Comparison of ENCODE assay signal across 19 cellular contexts in the genomic region with DNA sequence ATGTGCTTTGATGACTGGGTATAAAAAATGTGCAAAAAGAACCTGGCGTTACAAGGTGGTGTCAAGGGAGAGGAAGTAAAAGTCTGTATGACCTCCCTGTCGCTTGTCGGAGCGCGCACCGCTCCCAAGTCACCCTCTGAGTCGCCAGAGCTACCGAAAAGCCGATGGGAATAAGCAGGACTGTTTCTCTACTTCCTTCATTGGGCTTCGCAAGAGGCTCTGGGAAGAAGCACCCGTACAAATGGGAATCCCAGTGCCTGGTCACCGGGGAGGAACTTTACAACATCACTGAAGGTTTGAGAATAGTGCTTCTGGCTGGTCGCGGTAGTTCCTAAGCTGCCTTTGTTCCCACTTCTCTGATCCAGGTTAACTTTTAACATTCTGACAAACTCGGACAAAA. TPM values are rescaled to one million over a fixed set of nuclear protein-coding genes. Genes with fewer than 3 reads are reported as not detected.
DNase-seq lines count a peak whose midpoint lies in the region; ATAC-seq and TF ChIP-seq lines count a peak whose summit lies in the region.
"Had no signal": no experiment of that assay in that cellular context is flagged by ENCODE, and none has a peak within 500 bp of the region (broad histone marks: within the 10 kb centered on the region; RNA-seq: fewer than 3 reads in every experiment).

No MANE protein-coding gene starts in this region.

- H3K36me3 Mint-ChIP-seq in activated CD8-positive, alpha-beta memory T cell treated with anti-CD3 and anti-CD28 coated beads, Interleukin-2, amount 10 ng/mL, durations not matched to agents 7 days and 5 days, result peaks cover 2% of the 10 kb centered on the region
- peaks cover 6% of the 10 kb centered on the region for H3K36me3 Mint-ChIP-seq in activated T-helper 1 cell treated with anti-CD3 and anti-CD28 coated beads, Interleukin-12 subunit alpha, Interleukin-12 subunit beta, Interleukin-2, Interleukin-4 antibody, amounts not matched to agents 30 ng/mL and 10 ng/mL and 1 ng/mL, durations not matched to agents 14 hours and 24 hours and 36 hours (ENCODE audit: low read depth)

- peaks cover 95% of the 10 kb centered on the region for H3K27me3 Mint-ChIP-seq in activated CD8-positive, alpha-beta memory T cell treated with anti-CD3 and anti-CD28 coated beads, Interleukin-2, amount 10 ng/mL, durations not matched to agents 7 days and 5 days
- H3K27me3 Mint-ChIP-seq in activated T-helper 1 cell treated with anti-CD3 and anti-CD28 coated beads, Interleukin-12 subunit alpha, Interleukin-12 subunit beta, Interleukin-2, Interleukin-4 antibody, amounts not matched to agents 30 ng/mL and 10 ng/mL and 1 ng/mL, durations not matched to agents 14 hours and 24 hours and 36 hours (ENCODE audit: insufficient read depth), result peaks cover 86% of the 10 kb centered on the region

- H3K27ac Mint-ChIP-seq in activated CD8-positive, alpha-beta memory T cell treated with anti-CD3 and anti-CD28 coated beads, Interleukin-2, amount 10 ng/mL, durations not matched to agents 7 days and 5 days, result peak overlapping the region; percentile 50
- H3K27ac Mint-ChIP-seq in activated T-helper 1 cell treated with anti-CD3 and anti-CD28 coated beads, Interleukin-12 subunit alpha, Interleukin-12 subunit beta, Interleukin-2, Interleukin-4 antibody, amounts not matched to agents 30 ng/mL and 10 ng/mL and 1 ng/mL, durations not matched to agents 14 hours and 24 hours and 36 hours, result peak overlapping the region; percentile 61

- DNase-seq in activated CD8-positive, alpha-beta memory T cell treated with anti-CD3 and anti-CD28 coated beads, Interleukin-2, amount 10 ng/mL, durations not matched to agents 7 days and 5 days, result no peak
- no peak for DNase-seq in activated CD8-positive, alpha-beta memory T cell treated with anti-CD3 and anti-CD28 coated beads, Interleukin-2, amount 50 U/mL, for 48 hours
- no peak for DNase-seq in activated T-helper 1 cell treated with anti-CD3 and anti-CD28 coated beads, Interleukin-12 subunit alpha, Interleukin-12 subunit beta, Interleukin-2, Interleukin-4 antibody, amounts not matched to agents 30 ng/mL and 10 ng/mL and 1 ng/mL, durations not matched to agents 14 hours and 24 hours and 36 hours (ENCODE audit: low spot score)
- peak in 1 of 3 donors; percentile 52 for DNase-seq in mucosa of descending colon
- DNase-seq in NCI-H2029 treated with DMSO at 0.1 percent for 48 hours (lab: John Stamatoyannopoulos, UW), result no peak
- DNase-seq in DMS153 (lab: John Stamatoyannopoulos, UW), result no peak
- DNase-seq: activated CD4-positive, CD25-positive, alpha-beta regulatory T cell treated with anti-CD3 and anti-CD28 coated beads, Interleukin-2, amount 50 U/mL, for 72 hours; activated gamma-delta T cell; effector CD8-positive, alpha-beta T cell; GOT3; left cardiac atrium; NCI-H2029; NCI-H524 treated with DMSO at 0.1 percent for 48 hours; PC-9; upper lobe of left lung had no signal

- peaks cover 36% of the 10 kb centered on the region for H3K4me1 Mint-ChIP-seq in activated CD8-positive, alpha-beta memory T cell treated with anti-CD3 and anti-CD28 coated beads, Interleukin-2, amount 10 ng/mL, durations not matched to agents 7 days and 5 days
- peaks cover 27% of the 10 kb centered on the region for H3K4me1 Mint-ChIP-seq in activated T-helper 1 cell treated with anti-CD3 and anti-CD28 coated beads, Interleukin-12 subunit alpha, Interleukin-12 subunit beta, Interleukin-2, Interleukin-4 antibody, amounts not matched to agents 30 ng/mL and 10 ng/mL and 1 ng/mL, durations not matched to agents 14 hours and 24 hours and 36 hours (ENCODE audit: low read depth)

- no peaks in the 10 kb centered on the region for H3K36me3 ChIP-seq in mucosa of descending colon (ENCODE audit: low read depth)
- H3K36me3 ChIP-seq in subcutaneous abdominal adipose tissue (ENCODE audit: control insufficient read depth in 5 of 5, insufficient read depth in 5 of 5, low read length in 5 of 5), result no peaks in the 10 kb centered on the region
- H3K36me3 ChIP-seq: upper lobe of left lung had no signal

- CTCF ChIA-PET in activated CD8-positive, alpha-beta memory T cell treated with anti-CD3 and anti-CD28 coated beads, Interleukin-2, amount 10 ng/mL, durations not matched to agents 7 days and 5 days (lab: Charles Lee), result no interaction called here

- H3K4me3 Mint-ChIP-seq in activated CD8-positive, alpha-beta memory T cell treated with anti-CD3 and anti-CD28 coated beads, Interleukin-2, amount 10 ng/mL, durations not matched to agents 7 days and 5 days, result no peak overlapping the region
- H3K4me3 Mint-ChIP-seq in activated T-helper 1 cell treated with anti-CD3 and anti-CD28 coated beads, Interleukin-12 subunit alpha, Interleukin-12 subunit beta, Interleukin-2, Interleukin-4 antibody, amounts not matched to agents 30 ng/mL and 10 ng/mL and 1 ng/mL, durations not matched to agents 14 hours and 24 hours and 36 hours, result peak overlapping the region; percentile 83

- intact Hi-C loops in activated T-helper 1 cell treated with anti-CD3 and anti-CD28 coated beads, Interleukin-12 subunit alpha, Interleukin-12 subunit beta, Interleukin-2, Interleukin-4 antibody, amounts not matched to agents 30 ng/mL and 10 ng/mL and 1 ng/mL, durations not matched to agents 14 hours and 24 hours and 36 hours (cut with micrococcal nuclease), result loop anchor here (1.0 kb wide), 1 partner anchor 78 kb away; no protein-coding TSS in a partner anchor
- intact Hi-C loops in mucosa of descending colon (cut with DNase I, micrococcal nuclease), result no loop called here

- no peak overlapping the region for H3K9ac ChIP-seq in subcutaneous abdominal adipose tissue (ENCODE audit: low read length in 5 of 5)

- H3K27me3 ChIP-seq in subcutaneous abdominal adipose tissue (ENCODE audit: control insufficient read depth in 5 of 5, insufficient read depth in 4 of 5, low read length in 5 of 5), result peaks cover 0 to 44% (median 38%) of the 10 kb centered on the region in 5 donors
- H3K27me3 ChIP-seq: hepatocyte had no signal

- peak overlapping the region; percentile 19 for H3K27ac ChIP-seq in subcutaneous abdominal adipose tissue (ENCODE audit: low read depth, low read length)
- H3K27ac ChIP-seq: hepatocyte, PC-9, upper lobe of left lung had no signal

- no peaks in the 10 kb centered on the region for H3K9me3 ChIP-seq in mucosa of descending colon
- H3K9me3 ChIP-seq in subcutaneous abdominal adipose tissue (ENCODE audit: control insufficient read depth in 5 of 5, low read length in 5 of 5), result no peaks in the 10 kb centered on the region
- H3K9me3 ChIP-seq: upper lobe of left lung had no signal

- H3K9me3 Mint-ChIP-seq in activated CD8-positive, alpha-beta memory T cell treated with anti-CD3 and anti-CD28 coated beads, Interleukin-2, amount 10 ng/mL, durations not matched to agents 7 days and 5 days (ENCODE audit: low read depth), result no peaks in the 10 kb centered on the region
- H3K9me3 Mint-ChIP-seq in activated T-helper 1 cell treated with anti-CD3 and anti-CD28 coated beads, Interleukin-12 subunit alpha, Interleukin-12 subunit beta, Interleukin-2, Interleukin-4 antibody, amounts not matched to agents 30 ng/mL and 10 ng/mL and 1 ng/mL, durations not matched to agents 14 hours and 24 hours and 36 hours, result no peaks in the 10 kb centered on the region

- TF ChIP-seq CTCF in mucosa of descending colon (IDR thresholded peaks at IDR 0.05), result no peak

- ATAC-seq in activated CD8-positive, alpha-beta memory T cell treated with anti-CD3 and anti-CD28 coated beads, Interleukin-2, amount 10 ng/mL, durations not matched to agents 7 days and 5 days, result no peak
- ATAC-seq in mucosa of descending colon (peak; percentile 3), GM21515 (IDR thresholded peaks at IDR 0.05; ENCODE audit: unreplicated experiment) (no peak)
- ATAC-seq: left cardiac atrium had no signal

- H3K4me3 ChIP-seq in mucosa of descending colon (no peak overlapping the region), subcutaneous abdominal adipose tissue (ENCODE audit: low read depth in 1 of 5, low read length in 5 of 5) (peak overlapping the region in 2 of 5 donors; percentile 22 to 77)
- H3K4me3 ChIP-seq: hepatocyte had no signal

- H3K4me1 ChIP-seq in mucosa of descending colon (ENCODE audit: low read depth), result peaks cover 42% of the 10 kb centered on the region
- H3K4me1 ChIP-seq in subcutaneous abdominal adipose tissue (ENCODE audit: control insufficient read depth in 5 of 5, insufficient read depth in 5 of 5, low read length in 5 of 5), result peaks cover 21 to 91% (median 78%) of the 10 kb centered on the region in 5 donors

RNA-seq across cellular contexts. Expression of a gene that starts 1.3 kb away (rescaled TPM):
- not detected for total RNA-seq in activated CD8-positive, alpha-beta memory T cell treated with anti-CD3 and anti-CD28 coated beads, Interleukin-2, amount 10 ng/mL, durations not matched to agents 7 days and 5 days
- 1.2 and 1.5 TPM in 2 replicates for total RNA-seq in activated T-helper 1 cell treated with anti-CD3 and anti-CD28 coated beads, Interleukin-12 subunit alpha, Interleukin-12 subunit beta, Interleukin-2, Interleukin-4 antibody, amounts not matched to agents 30 ng/mL and 10 ng/mL and 1 ng/mL, durations not matched to agents 14 hours and 24 hours and 36 hours
- total RNA-seq in mucosa of descending colon, result 10 to 100 TPM in 1 of 3 donors, 1 to 10 TPM in 2; 1.5 to 10.2 (median 3.1) TPM
- total RNA-seq: hepatocyte, MCF 10A, PC-9 had no signal
